In genomic region chr10:14852236-14852635, GRCh38 we compare ENCODE assay signal across 1 cellular context.
A peak's percentile ranks its signal among the peaks of the same experiment; 100 is the strongest.
TF ChIP-seq lines count a peak whose summit lies in the region.

No MANE protein-coding gene starts in this region.

TF ChIP-seq in K562, 482 proteins besides CTCF, POLR2A, EP300 and RAD21:
- TF ChIP-seq CHD7 (IDR thresholded peaks at IDR 0.05; ENCODE audit: low read depth, low read length) (no peak), SMARCE1 (IDR thresholded peaks at IDR 0.05) (peak; percentile 19; the same call in 1 of the 2 replicates), ARID1B (IDR thresholded peaks at IDR 0.05) (peak; percentile 28; the same call in 1 of the 2 replicates), BCLAF1 (IDR thresholded peaks at IDR 0.05; ENCODE audit: borderline replicate concordance in 1 of 2, control insufficient read depth in 1 of 2, low read depth in 2 of 2, low read length in 1 of 2) (no peak), U2AF1 (optimal IDR thresholded peaks at IDR 0.05; ENCODE audit: low read depth, low read length) (no peak), SAFB2 (IDR thresholded peaks at IDR 0.05; ENCODE audit: borderline replicate concordance, low read depth, low read length, severe bottlenecking) (no peak), ARNT (IDR thresholded peaks at IDR 0.05) (no peak), XRCC4 (IDR thresholded peaks at IDR 0.05; ENCODE audit: extremely low read depth, insufficient read depth, insufficient read length) (no peak), PTBP1 (IDR thresholded peaks at IDR 0.05; ENCODE audit: low read depth, low read length) (no peak), TOE1 (IDR thresholded peaks at IDR 0.05; ENCODE audit: borderline replicate concordance) (no peak), TOE1 (CRISPR knock-in tag; IDR thresholded peaks at IDR 0.05; ENCODE audit: borderline replicate concordance, low read depth) (no peak), ZC3H4 (CRISPR knock-in tag; IDR thresholded peaks at IDR 0.05; ENCODE audit: borderline replicate concordance) (no peak), SOX6 (IDR thresholded peaks at IDR 0.05) (peak; percentile 55; the same call in 1 of the 2 replicates), ZNF785 (CRISPR knock-in tag; IDR thresholded peaks at IDR 0.05) (no peak), MEIS2 (IDR thresholded peaks at IDR 0.05; ENCODE audit: partially characterized antibody) (peak; percentile 37), ZNF41 (CRISPR knock-in tag; conservative IDR thresholded peaks at IDR 0.05) (no peak), MITF (IDR thresholded peaks at IDR 0.05) (no peak)
